Comparison of ENCODE assay signal across 13 cellular contexts in the genomic region with DNA sequence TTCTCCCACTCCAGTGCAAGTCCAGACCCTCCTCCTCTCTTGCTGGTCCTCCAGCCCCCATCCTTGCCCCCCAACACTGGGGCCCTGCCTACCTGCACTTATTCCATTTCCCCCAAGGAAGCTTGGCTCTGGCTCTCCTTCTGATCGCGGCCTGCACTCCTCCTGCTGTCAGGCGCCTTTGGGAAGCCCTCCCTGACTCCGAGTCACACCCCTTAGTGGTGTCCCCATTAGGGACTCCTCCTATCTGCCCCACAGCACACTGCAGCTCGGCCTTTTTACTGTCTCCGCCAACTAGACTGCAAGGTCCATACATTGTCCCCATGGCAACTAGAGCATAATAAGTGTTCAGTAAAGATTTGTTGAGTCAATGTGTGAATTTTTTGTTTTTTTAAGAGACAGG. TPM values are rescaled to one million over a fixed set of nuclear protein-coding genes. Genes with fewer than 3 reads are reported as not detected.
DNase-seq lines count a peak whose midpoint lies in the region; ATAC-seq, FAIRE-seq and TF ChIP-seq lines count a peak whose summit lies in the region.
"Had no signal": no experiment of that assay in that cellular context is flagged by ENCODE, and none has a peak within 500 bp of the region (broad histone marks: within the 10 kb centered on the region; RNA-seq: fewer than 3 reads in every experiment).

No MANE protein-coding gene starts in this region.

- peaks cover 5% of the 10 kb centered on the region for H3K27me3 ChIP-seq in CD8-positive, alpha-beta memory T cell (ENCODE audit: insufficient read depth, low read length, poor library complexity, severe bottlenecking)
- H3K27me3 ChIP-seq in HUES64 (ENCODE audit: insufficient read depth, low read length) (peaks cover 46% of the 10 kb centered on the region), brain microvascular endothelial cell (replicated peaks) (no peaks in the 10 kb centered on the region)

- WGBS in HUES64, result 61% methylated on average over 6 of the region's 6 CpGs

- no peak for DNase-seq in CD8-positive, alpha-beta memory T cell
- DNase-seq in brain microvascular endothelial cell (no peak), NCI-H2227 treated with DMSO at 0.1 percent for 48 hours (lab: John Stamatoyannopoulos, UW) (no peak), GM19240 (ENCODE audit: insufficient read length, low spot score) (no peak), RCC 7860 (ENCODE audit: low spot score) (no peak), NCI-H2227 (lab: John Stamatoyannopoulos, UW; ENCODE audit: unreplicated experiment) (no peak)
- DNase-seq in natural killer cell treated with Interleukin-12 subunit alpha and Interleukin-12 subunit beta and Interleukin-15 and Interleukin-18, amount 100 ng/mL, for 72 hours (ENCODE audit: low spot score), result no peak
- DNase-seq: cerebellar nuclear complex, GDM1, mammary epithelial cell, NCI-H82 had no signal

- CTCF ChIA-PET in CD8-positive, alpha-beta memory T cell (lab: Charles Lee), result interaction anchor here (1.2 to 2.3 kb wide), 2 partner anchors 9 to 12 kb away, joined by 3 to 21 read pairs; no protein-coding TSS in a partner anchor

- POLR2A ChIA-PET in CD8-positive, alpha-beta memory T cell (lab: Charles Lee), result no interaction called here

- H3K36me3 Mint-ChIP-seq in CD8-positive, alpha-beta memory T cell, result peaks cover 0 to 1% (median 0%) of the 10 kb centered on the region in 3 donors
- H3K36me3 Mint-ChIP-seq in natural killer cell treated with Interleukin-12 subunit alpha and Interleukin-12 subunit beta and Interleukin-15 and Interleukin-18, amount 100 ng/mL, for 72 hours, result no peaks in the 10 kb centered on the region

- H3K4me3 Mint-ChIP-seq in CD8-positive, alpha-beta memory T cell, result peak overlapping the region; percentile 78 to 93 (median 85)
- peak overlapping the region; percentile 74 for H3K4me3 Mint-ChIP-seq in natural killer cell treated with Interleukin-12 subunit alpha and Interleukin-12 subunit beta and Interleukin-15 and Interleukin-18, amount 100 ng/mL, for 72 hours

- no peaks in the 10 kb centered on the region for H3K9me3 Mint-ChIP-seq in CD8-positive, alpha-beta memory T cell
- H3K9me3 Mint-ChIP-seq in natural killer cell treated with Interleukin-12 subunit alpha and Interleukin-12 subunit beta and Interleukin-15 and Interleukin-18, amount 100 ng/mL, for 72 hours, result no peaks in the 10 kb centered on the region

- peak overlapping the region in 4 of 8 donors; percentile 16 to 98 (median 46) for H3K27ac Mint-ChIP-seq in CD8-positive, alpha-beta memory T cell
- H3K27ac Mint-ChIP-seq in natural killer cell treated with Interleukin-12 subunit alpha and Interleukin-12 subunit beta and Interleukin-15 and Interleukin-18, amount 100 ng/mL, for 72 hours, result peak overlapping the region; percentile 67 to 74

- no peak for ATAC-seq in natural killer cell treated with Interleukin-12 subunit alpha and Interleukin-12 subunit beta and Interleukin-15 and Interleukin-18, amount 100 ng/mL, for 72 hours

- H3K36me3 ChIP-seq in CD8-positive, alpha-beta memory T cell (ENCODE audit: insufficient read depth, low read length), result no peaks in the 10 kb centered on the region
- H3K36me3 ChIP-seq in HUES64 (ENCODE audit: insufficient read depth, low read length) (no peaks in the 10 kb centered on the region), brain microvascular endothelial cell (replicated peaks) (no peaks in the 10 kb centered on the region)
- H3K36me3 ChIP-seq: esophagus muscularis mucosa had no signal

- peaks cover 22% of the 10 kb centered on the region for H3K4me1 ChIP-seq in CD8-positive, alpha-beta memory T cell (ENCODE audit: insufficient read depth, low read length)
- H3K4me1 ChIP-seq in HUES64 (ENCODE audit: insufficient read depth, low read length), result peaks cover 6% of the 10 kb centered on the region; the same call in 1 of the 2 replicates

- in situ Hi-C loops in brain microvascular endothelial cell (cut with HindIII; ENCODE audit: low pct_ligation_motif_present, low sequenced_read_pairs), result no loop called here

- no peak overlapping the region for H3K4me3 ChIP-seq in CD8-positive, alpha-beta memory T cell (ENCODE audit: low read length)
- 0 out of 2 replicates have a peak overlapping the region, but pooled peaks have one; percentile 66 for H3K4me3 ChIP-seq in HUES64 (ENCODE audit: low read length)
- H3K4me3 ChIP-seq in brain microvascular endothelial cell (ENCODE audit: low read depth, low read length), result no peak overlapping the region

- H3K9ac ChIP-seq in HUES64 (ENCODE audit: low read depth, low read length), result no peak overlapping the region

- no peaks in the 10 kb centered on the region for H3K9me3 ChIP-seq in CD8-positive, alpha-beta memory T cell (ENCODE audit: low read length)
- H3K9me3 ChIP-seq in HUES64 (ENCODE audit: insufficient read depth, low read depth, low read length), result no peaks in the 10 kb centered on the region
- H3K9me3 ChIP-seq: esophagus muscularis mucosa had no signal

- H3K27me3 Mint-ChIP-seq in CD8-positive, alpha-beta memory T cell, result no peaks in the 10 kb centered on the region
- no peaks in the 10 kb centered on the region for H3K27me3 Mint-ChIP-seq in natural killer cell treated with Interleukin-12 subunit alpha and Interleukin-12 subunit beta and Interleukin-15 and Interleukin-18, amount 100 ng/mL, for 72 hours

- no peak overlapping the region for H3K27ac ChIP-seq in CD8-positive, alpha-beta memory T cell (ENCODE audit: low read depth, low read length)
- H3K27ac ChIP-seq in HUES64 (ENCODE audit: low read depth, low read length) (no peak overlapping the region), brain microvascular endothelial cell (no peak overlapping the region)

- peak; percentile 4 for TF ChIP-seq CTCF in brain microvascular endothelial cell (IDR thresholded peaks at IDR 0.05; ENCODE audit: low read depth, low read length, missing control alignments)

- peaks cover 11 to 22% (median 15%) of the 10 kb centered on the region in 3 donors for H3K4me1 Mint-ChIP-seq in CD8-positive, alpha-beta memory T cell
- peaks cover 10 to 14% of the 10 kb centered on the region in 2 donors for H3K4me1 Mint-ChIP-seq in natural killer cell treated with Interleukin-12 subunit alpha and Interleukin-12 subunit beta and Interleukin-15 and Interleukin-18, amount 100 ng/mL, for 72 hours (ENCODE audit: low read depth in 2 of 2)

- FAIRE-seq in RCC 7860 (lab: Jason Lieb, UNC), result no peak

RNA-seq across cellular contexts. Expression of a gene that starts 32.9 kb away (rescaled TPM):
- under 1 TPM; 0.42 to 0.70 TPM for total RNA-seq in CD8-positive, alpha-beta memory T cell
- 0.12 TPM for polyA plus RNA-seq in CD8-positive, alpha-beta memory T cell
- polyA plus RNA-seq in HUES64 (2013, experiment 1 of 2), result 11.2 TPM
- polyA plus RNA-seq in HUES64 (2013, experiment 2 of 2), result 15.0 TPM
- total RNA-seq in natural killer cell treated with Interleukin-12 subunit alpha and Interleukin-12 subunit beta and Interleukin-15 and Interleukin-18, amount 100 ng/mL, for 72 hours, result under 1 TPM; 0.40 to 0.78 TPM
- polyA plus RNA-seq: mammary epithelial cell had no signal
